ENCODE assay signal across 9 cellular contexts in genomic region chr2:66426250-66427064, GRCh38. TPM values are rescaled to one million over a fixed set of nuclear protein-coding genes. Genes with fewer than 3 reads are reported as not detected.
DNase-seq lines count a peak whose midpoint lies in the region; TF ChIP-seq lines count a peak whose summit lies in the region.
"Had no signal": no experiment of that assay in that cellular context is flagged by ENCODE, and none has a peak within 500 bp of the region (broad histone marks: within the 10 kb centered on the region; RNA-seq: fewer than 3 reads in every experiment).

No MANE protein-coding gene starts in this region.

- no peak overlapping the region for H3K18ac ChIP-seq in mesendoderm (ENCODE audit: low read length)

- intact Hi-C loops in transverse colon (cut with DNase I; ENCODE audit: low total_unique reads) = no loop called here

- peak overlapping the region; percentile 73 for H3K56ac ChIP-seq in mesendoderm (ENCODE audit: low read length)

- no peak overlapping the region for H2BK120ac ChIP-seq in mesendoderm (ENCODE audit: low read depth, low read length)

- no peak for TF ChIP-seq POLR2A in transverse colon (IDR thresholded peaks at IDR 0.05)

- H3K23ac ChIP-seq in mesendoderm (ENCODE audit: low read length) = no peak overlapping the region

- H3K9ac ChIP-seq in mesendoderm (ENCODE audit: low read length) = peak overlapping the region; percentile 43
- H3K9ac ChIP-seq in Karpas-422 (ENCODE audit: low read length) = no peak overlapping the region

- no peak for TF ChIP-seq CTCF in transverse colon (IDR thresholded peaks at IDR 0.05)

- H2AFZ ChIP-seq in Karpas-422 (ENCODE audit: low read length) = no peak overlapping the region

- no peaks in the 10 kb centered on the region for H3K9me2 ChIP-seq in Karpas-422 (replicated peaks; ENCODE audit: insufficient read depth, low read length)

- no peak overlapping the region for H2AK5ac ChIP-seq in mesendoderm (ENCODE audit: low read length)

- H3K79me1 ChIP-seq in mesendoderm (ENCODE audit: low read length) = no peaks in the 10 kb centered on the region

- no peaks in the 10 kb centered on the region for H4K20me1 ChIP-seq in Karpas-422 (ENCODE audit: insufficient read depth, low read depth, low read length)

- no peak for TF ChIP-seq EP300 in transverse colon (IDR thresholded peaks at IDR 0.05; ENCODE audit: low read depth)

- peaks cover 66% of the 10 kb centered on the region for H3K27me3 ChIP-seq in ectodermal cell (ENCODE audit: control insufficient read depth, insufficient read depth, low read length, poor library complexity, severe bottlenecking)
- peaks cover 7% of the 10 kb centered on the region for H3K27me3 ChIP-seq in mesendoderm (ENCODE audit: insufficient read depth, low read length, poor library complexity)
- peaks cover 90% of the 10 kb centered on the region for H3K27me3 ChIP-seq in transverse colon
- H3K27me3 ChIP-seq in Karpas-422 (ENCODE audit: low read length) = no peaks in the 10 kb centered on the region

- H3K9me3 ChIP-seq in ectodermal cell (ENCODE audit: control insufficient read depth, low read length) = no peaks in the 10 kb centered on the region
- no peaks in the 10 kb centered on the region for H3K9me3 ChIP-seq in transverse colon
- H3K9me3 ChIP-seq in Karpas-422 (ENCODE audit: low read length) = no peaks in the 10 kb centered on the region

- no peak overlapping the region for H4K8ac ChIP-seq in mesendoderm (ENCODE audit: low read depth, low read length)

- H4K5ac ChIP-seq in mesendoderm (ENCODE audit: low read length) = no peak overlapping the region

- no peak overlapping the region for H3K4ac ChIP-seq in mesendoderm (ENCODE audit: low read depth, low read length)

- H2BK15ac ChIP-seq in mesendoderm (replicated peaks; ENCODE audit: low read depth) = no peak overlapping the region

- 1% methylated on average over 57 of the region's 57 CpGs for WGBS in ectodermal cell, 2 experiments
- WGBS in mesendoderm (ENCODE audit: extremely low coverage, insufficient coverage, low lambda C conversion rate) = no CpG with 5 or more reads among the region's 57 CpGs
- 27% methylated on average over 46 of the region's 57 CpGs; no CpG with 5 or more reads in 1 of the 2 donors for WGBS in transverse colon (ENCODE audit: low coverage in 1 of 2), 2 donors

- H2BK5ac ChIP-seq in mesendoderm (ENCODE audit: low read length) = no peak overlapping the region

- H3K4me3 ChIP-seq in ectodermal cell (ENCODE audit: insufficient read depth, low read depth, low read length) (peak overlapping the region; percentile 46), mesendoderm (ENCODE audit: low read length) (peak overlapping the region; percentile 41), transverse colon (peak overlapping the region; percentile 12 to 46 (median 29)), Karpas-422 (ENCODE audit: low read length) (no peak overlapping the region)

- in situ Hi-C loops in transverse colon (cut with MboI; ENCODE audit: low pct_ligation_motif_present in 1 of 4, low pct_unique_long_range_greater_than_20kb in 1 of 4, low sequenced_read_pairs in 3 of 4) = loop anchor here in 3 of 4 donors (25.0 kb wide), 5 partner anchors 261 to 1611 kb away; no protein-coding TSS in a partner anchor

- DNase-seq in DMS79 treated with DMSO at 0.1 percent for 48 hours (lab: John Stamatoyannopoulos, UW) (peak; percentile 45), DMS79 (lab: John Stamatoyannopoulos, UW) (no peak), mesendoderm (peak; percentile 24), transverse colon (no peak), amniotic stem cell (lab: John Stamatoyannopoulos, UW) (no peak), Karpas-422 (no peak), T-helper 9 cell (no peak)
- DNase-seq: 8988T had no signal

- H3K36me3 ChIP-seq in ectodermal cell (ENCODE audit: control insufficient read depth, insufficient read depth, low read length) = no peaks in the 10 kb centered on the region
- H3K36me3 ChIP-seq in mesendoderm (ENCODE audit: control insufficient read depth, insufficient read depth, low read length) = no peaks in the 10 kb centered on the region
- no peaks in the 10 kb centered on the region for H3K36me3 ChIP-seq in transverse colon
- H3K36me3 ChIP-seq in Karpas-422 (ENCODE audit: insufficient read depth, low read length) = no peaks in the 10 kb centered on the region

- H3K27ac ChIP-seq in ectodermal cell (ENCODE audit: insufficient read depth, low read depth, low read length, poor library complexity, severe bottlenecking) (no peak overlapping the region), mesendoderm (ENCODE audit: low read depth, low read length) (no peak overlapping the region), transverse colon (peak overlapping the region; percentile 48 to 85 (median 79)), Karpas-422 (ENCODE audit: low read length) (no peak overlapping the region)

- H3K4me1 ChIP-seq in ectodermal cell (ENCODE audit: control insufficient read depth, insufficient read depth, low read length) (peaks cover 31% of the 10 kb centered on the region), mesendoderm (ENCODE audit: control insufficient read depth, low read depth, low read length) (no peaks in the 10 kb centered on the region), transverse colon (peaks cover 0 to 16% (median 4%) of the 10 kb centered on the region in 4 donors), Karpas-422 (ENCODE audit: low read length) (peaks cover 3% of the 10 kb centered on the region)

- H3K79me2 ChIP-seq in mesendoderm (ENCODE audit: control insufficient read depth, insufficient read depth, low read length) (no peaks in the 10 kb centered on the region), Karpas-422 (ENCODE audit: low read length) (no peaks in the 10 kb centered on the region)

- peak overlapping the region; percentile 81 for H3K4me2 ChIP-seq in mesendoderm (ENCODE audit: low read length)
- no peak overlapping the region for H3K4me2 ChIP-seq in Karpas-422 (ENCODE audit: low read depth, low read length, poor library complexity, severe bottlenecking)

RNA-seq across cellular contexts. Expression of gene MEIS1, which starts 8.5 kb away (rescaled TPM):
- polyA plus RNA-seq in ectodermal cell (2013, experiment 1 of 4) = 21.8 TPM
- 16.3 TPM for polyA plus RNA-seq in ectodermal cell (2013, experiment 2 of 4)
- 25.2 TPM for polyA plus RNA-seq in ectodermal cell (2013, experiment 3 of 4)
- 23.8 TPM for polyA plus RNA-seq in ectodermal cell (2013, experiment 4 of 4)
- polyA plus RNA-seq in mesendoderm (2013, experiment 1 of 2) = 0.25 TPM
- 0.10 TPM for polyA plus RNA-seq in mesendoderm (2013, experiment 2 of 2)
- 100 to 1,000 TPM in 1 of 4 donors, 10 to 100 TPM in 3; 25.9 to 129 (median 28.8) TPM for total RNA-seq in transverse colon
- total RNA-seq in Karpas-422 (2014; rRNA removed; shearing (Covaris generic); ENCODE audit: low replicate concordance) = 32.5 and 35.3 TPM in 2 replicates

Comparison
In these comparisons a context has a peak if more than half of its experiments do, and no peak if none do; other contexts are left out.
1. DNase-seq: peak in DMS79 treated with DMSO at 0.1 percent for 48 hours (single experiment) and mesendoderm (single experiment); none in DMS79 (single experiment), transverse colon (single experiment), amniotic stem cell (single experiment), Karpas-422 (single experiment) and T-helper 9 cell (single experiment).
2. H3K27ac ChIP-seq: peak in transverse colon (4 of 4); none in ectodermal cell (single experiment), mesendoderm (single experiment) and Karpas-422 (single experiment).